1 cellular context compared by ENCODE assay signal in the genomic region with DNA sequence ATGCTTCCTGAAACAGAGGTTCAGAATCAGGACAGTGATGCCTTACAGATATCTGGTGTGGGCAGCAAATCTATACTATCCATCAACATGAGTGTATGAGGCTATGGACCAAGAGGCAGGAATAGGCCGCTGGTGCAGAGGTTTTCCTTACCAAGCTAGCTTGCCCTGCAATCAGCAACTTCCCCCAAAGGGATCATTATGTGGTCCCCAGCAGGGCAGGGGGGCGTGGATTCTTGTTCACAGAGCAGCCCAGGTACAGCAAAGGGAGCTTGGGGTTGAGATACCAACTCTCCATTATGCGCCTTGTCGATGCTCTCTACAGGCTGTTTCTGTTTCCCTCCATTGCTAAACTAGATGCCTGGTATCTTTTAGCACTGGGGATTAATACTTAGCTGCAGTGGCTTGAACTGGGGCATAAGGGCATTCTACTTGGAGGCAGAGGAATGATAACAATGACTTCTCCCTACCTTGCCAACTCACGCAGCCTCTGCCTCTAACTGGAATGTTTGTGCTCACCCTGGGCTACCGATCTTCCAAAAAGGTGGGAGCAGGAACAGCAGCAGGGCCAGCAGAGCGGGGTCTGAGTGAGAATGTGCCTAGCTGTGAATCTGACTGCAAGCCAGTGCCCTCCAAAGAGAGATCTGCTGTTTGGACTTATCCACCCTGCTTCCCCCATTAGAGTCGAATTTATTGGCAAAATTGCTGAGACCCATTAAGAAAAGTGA.
TF ChIP-seq lines count a peak whose summit lies in the region.

No MANE protein-coding gene starts in this region.

TF ChIP-seq in K562, 482 proteins besides CTCF, POLR2A, EP300 and RAD21:
- TF ChIP-seq STAT5A (IDR thresholded peaks at IDR 0.05; ENCODE audit: borderline replicate concordance, low read length): no peak
- TF ChIP-seq, protein P1, sequence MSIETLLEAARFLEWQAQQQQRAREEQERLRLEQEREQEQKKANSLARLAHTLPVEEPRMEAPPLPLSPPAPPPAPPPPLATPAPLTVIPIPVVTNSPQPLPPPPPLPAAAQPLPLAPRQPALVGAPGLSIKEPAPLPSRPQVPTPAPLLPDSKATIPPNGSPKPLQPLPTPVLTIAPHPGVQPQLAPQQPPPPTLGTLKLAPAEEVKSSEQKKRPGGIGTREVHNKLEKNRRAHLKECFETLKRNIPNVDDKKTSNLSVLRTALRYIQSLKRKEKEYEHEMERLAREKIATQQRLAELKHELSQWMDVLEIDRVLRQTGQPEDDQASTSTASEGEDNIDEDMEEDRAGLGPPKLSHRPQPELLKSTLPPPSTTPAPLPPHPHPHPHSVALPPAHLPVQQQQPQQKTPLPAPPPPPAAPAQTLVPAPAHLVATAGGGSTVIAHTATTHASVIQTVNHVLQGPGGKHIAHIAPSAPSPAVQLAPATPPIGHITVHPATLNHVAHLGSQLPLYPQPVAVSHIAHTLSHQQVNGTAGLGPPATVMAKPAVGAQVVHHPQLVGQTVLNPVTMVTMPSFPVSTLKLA (conservative IDR thresholded peaks at IDR 0.05): no peak
- no peak for TF ChIP-seq HNRNPK (IDR thresholded peaks at IDR 0.05; ENCODE audit: low read depth, low read length, poor library complexity, severe bottlenecking)
- TF ChIP-seq PBX2 (CRISPR knock-in tag; IDR thresholded peaks at IDR 0.05; ENCODE audit: low read depth): no peak
- no peak for TF ChIP-seq PBX2 (tag; conservative IDR thresholded peaks at IDR 0.05; ENCODE audit: low read depth)
- TF ChIP-seq ZBTB2 (IDR thresholded peaks at IDR 0.05): no peak
- TF ChIP-seq HES1 (IDR thresholded peaks at IDR 0.05; ENCODE audit: low read depth): no peak
- TF ChIP-seq TAF15 (IDR thresholded peaks at IDR 0.05; ENCODE audit: low read depth, low read length): no peak
- no peak for TF ChIP-seq RUNX1 (IDR thresholded peaks at IDR 0.05; ENCODE audit: low read depth)
- TF ChIP-seq BCL6 (CRISPR knock-in tag; IDR thresholded peaks at IDR 0.05): no peak
- TF ChIP-seq, protein P2, sequence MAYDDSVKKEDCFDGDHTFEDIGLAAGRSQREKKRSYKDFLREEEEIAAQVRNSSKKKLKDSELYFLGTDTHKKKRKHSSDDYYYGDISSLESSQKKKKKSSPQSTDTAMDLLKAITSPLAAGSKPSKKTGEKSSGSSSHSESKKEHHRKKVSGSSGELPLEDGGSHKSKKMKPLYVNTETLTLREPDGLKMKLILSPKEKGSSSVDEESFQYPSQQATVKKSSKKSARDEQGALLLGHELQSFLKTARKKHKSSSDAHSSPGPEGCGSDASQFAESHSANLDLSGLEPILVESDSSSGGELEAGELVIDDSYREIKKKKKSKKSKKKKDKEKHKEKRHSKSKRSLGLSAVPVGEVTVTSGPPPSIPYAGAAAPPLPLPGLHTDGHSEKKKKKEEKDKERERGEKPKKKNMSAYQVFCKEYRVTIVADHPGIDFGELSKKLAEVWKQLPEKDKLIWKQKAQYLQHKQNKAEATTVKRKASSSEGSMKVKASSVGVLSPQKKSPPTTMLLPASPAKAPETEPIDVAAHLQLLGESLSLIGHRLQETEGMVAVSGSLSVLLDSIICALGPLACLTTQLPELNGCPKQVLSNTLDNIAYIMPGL (CRISPR knock-in tag; IDR thresholded peaks at IDR 0.05): no peak
- no peak for TF ChIP-seq RBM15 (IDR thresholded peaks at IDR 0.05; ENCODE audit: insufficient read depth, low read length)
